In the genomic region with DNA sequence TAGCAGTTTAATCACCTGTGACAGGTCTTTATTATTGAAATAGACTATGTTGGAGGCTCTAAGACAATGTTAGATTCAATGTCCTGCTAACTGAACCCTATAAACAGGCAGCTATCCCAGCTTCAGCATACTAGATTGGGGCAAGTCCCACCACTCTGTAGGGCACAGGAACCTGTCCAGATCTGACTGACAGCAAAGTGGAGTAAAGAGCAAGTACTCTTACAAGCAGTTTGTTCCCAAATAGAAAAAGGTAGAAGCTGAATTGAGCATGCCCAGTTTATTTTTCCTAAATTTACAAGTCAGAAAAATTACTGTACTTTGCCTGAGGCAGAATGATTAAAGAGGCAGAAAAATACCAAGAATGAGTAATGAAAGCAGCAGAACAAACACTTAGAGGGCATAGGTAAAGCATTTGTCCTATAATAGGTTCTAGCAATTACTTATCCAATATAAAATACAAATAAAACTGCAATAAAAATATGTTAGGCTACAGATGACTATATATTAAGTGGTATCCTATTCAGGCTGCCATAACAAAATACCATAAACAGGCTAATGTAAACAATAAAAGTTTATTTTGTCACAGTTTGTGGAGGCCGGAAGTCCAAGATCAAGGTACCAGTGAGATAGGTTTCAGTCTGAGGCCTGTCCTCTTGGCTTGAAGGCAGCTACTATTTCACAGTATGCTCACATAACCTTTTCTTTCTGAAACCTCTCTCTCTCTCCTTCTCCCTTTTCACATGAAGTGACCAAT, we compare ENCODE assay signal across 13 cellular contexts.
"Had no signal": no experiment of that assay in that cellular context is flagged by ENCODE, and none has a peak within 500 bp of the region (broad histone marks: within the 10 kb centered on the region; RNA-seq: fewer than 3 reads in every experiment).

No MANE protein-coding gene starts in this region.

- DNase-seq: activated CD4-positive, alpha-beta T cell treated with anti-CD3 and anti-CD28 coated beads, Interleukin-2, amount 10 ng/mL, durations not matched to agents 24 days and 14 days; activated CD4-positive, CD25-positive, alpha-beta regulatory T cell; erythroblast; kidney; left ventricle myocardium superior; mesenchymal stem cell; natural killer cell; right cardiac atrium; small intestine; stimulated activated naive CD8-positive, alpha-beta T cell treated with anti-CD3 and anti-CD28 coated beads, Interleukin-15, Interleukin-2, amounts not matched to agents 100 U/mL and 50 U/mL, for 24 hours; transverse colon had no signal

- H3K4me1 ChIP-seq: ascending aorta, transverse colon, vagina had no signal

- H3K4me3 Mint-ChIP-seq: activated CD4-positive, alpha-beta T cell treated with anti-CD3 and anti-CD28 coated beads, Interleukin-2, amount 10 ng/mL, durations not matched to agents 24 days and 14 days; natural killer cell had no signal

- H3K4me1 Mint-ChIP-seq: activated CD4-positive, alpha-beta T cell treated with anti-CD3 and anti-CD28 coated beads, Interleukin-2, amount 10 ng/mL, durations not matched to agents 24 days and 14 days; natural killer cell had no signal

- ATAC-seq: left ventricle myocardium superior; natural killer cell; right cardiac atrium; stimulated activated naive CD8-positive, alpha-beta T cell treated with anti-CD3 and anti-CD28 coated beads, Interleukin-15, Interleukin-2, amounts not matched to agents 100 U/mL and 50 U/mL, for 24 hours had no signal

- H3K27ac Mint-ChIP-seq: activated CD4-positive, alpha-beta T cell treated with anti-CD3 and anti-CD28 coated beads, Interleukin-2, amount 10 ng/mL, durations not matched to agents 24 days and 14 days; natural killer cell had no signal

- H3K27ac ChIP-seq: ascending aorta, transverse colon, vagina had no signal

- H3K9me3 Mint-ChIP-seq: activated CD4-positive, alpha-beta T cell treated with anti-CD3 and anti-CD28 coated beads, Interleukin-2, amount 10 ng/mL, durations not matched to agents 24 days and 14 days had no signal

- H3K27me3 ChIP-seq: ascending aorta, transverse colon, vagina had no signal

- H3K27me3 Mint-ChIP-seq: activated CD4-positive, alpha-beta T cell treated with anti-CD3 and anti-CD28 coated beads, Interleukin-2, amount 10 ng/mL, durations not matched to agents 24 days and 14 days had no signal
